In genomic region chr15:96337354-96337990, GRCh38 we compare ENCODE assay signal across 10 cellular contexts. TPM values are rescaled to one million over a fixed set of nuclear protein-coding genes. Genes with fewer than 3 reads are reported as not detected.
DNase-seq lines count a peak whose midpoint lies in the region; TF ChIP-seq lines count a peak whose summit lies in the region.
"Had no signal": no experiment of that assay in that cellular context is flagged by ENCODE, and none has a peak within 500 bp of the region (broad histone marks: within the 10 kb centered on the region; RNA-seq: fewer than 3 reads in every experiment).

No MANE protein-coding gene starts in this region.

- no peaks in the 10 kb centered on the region for H3K79me2 ChIP-seq in OCI-LY7 (ENCODE audit: insufficient read depth, low read depth, low read length)

- H3K36me3 ChIP-seq in HUES48 (ENCODE audit: control insufficient read depth, insufficient read depth, low read length) (no peaks in the 10 kb centered on the region), liver (ENCODE audit: control insufficient read depth in 4 of 4, insufficient read depth in 3 of 4, low read depth in 1 of 4, low read length in 3 of 4) (peaks cover 0 to 5% (median 0%) of the 10 kb centered on the region in 4 donors), subcutaneous abdominal adipose tissue (ENCODE audit: control insufficient read depth in 5 of 5, insufficient read depth in 5 of 5, low read length in 5 of 5) (peaks cover 0 to 21% (median 7%) of the 10 kb centered on the region in 5 donors), OCI-LY7 (ENCODE audit: insufficient read depth, low read length) (no peaks in the 10 kb centered on the region)

- intact Hi-C loops in MCF 10A (cut with micrococcal nuclease), result no loop called here
- intact Hi-C loops in OCI-LY7 (cut with micrococcal nuclease; ENCODE audit: unreplicated experiment), result no loop called here

- peak; percentile 59 for DNase-seq in MCF 10A (ENCODE audit: unreplicated experiment)
- DNase-seq in activated CD8-positive, alpha-beta memory T cell treated with anti-CD3 and anti-CD28 coated beads, Interleukin-2, amount 50 U/mL, for 48 hours, result no peak
- no peak for DNase-seq in amniotic stem cell (lab: John Stamatoyannopoulos, UW)
- DNase-seq in OCI-LY7 (ENCODE audit: low spot score), result no peak
- no peak for DNase-seq in amygdala (lab: John Stamatoyannopoulos, UW)
- DNase-seq: activated gamma-delta T cell treated with Interleukin-2 at 50 U/mL for 16 hours, MM.1S had no signal

- H3K9me2 ChIP-seq in OCI-LY7 (ENCODE audit: insufficient read depth, low read length), result no peaks in the 10 kb centered on the region

- no peak for TF ChIP-seq CTCF in MCF 10A (IDR thresholded peaks at IDR 0.05; ENCODE audit: unreplicated experiment)
- no peak for TF ChIP-seq CTCF in liver (IDR thresholded peaks at IDR 0.05; ENCODE audit: low read depth, low read length, missing input control)
- no peak for TF ChIP-seq CTCF in OCI-LY7 (conservative IDR thresholded peaks at IDR 0.05; ENCODE audit: low read length)

- WGBS in liver, result 2% methylated on average over 14 of the region's 14 CpGs

- CTCF ChIA-PET in MCF 10A (lab: Yijun Ruan, JAX) (interaction anchor here (0.6 to 3.3 kb wide), 7 partner anchors 10 to 1666 kb away, joined by 3 to 21 read pairs (median 6); no protein-coding TSS in a partner anchor), OCI-LY7 (lab: Charles Lee; ENCODE audit: unreplicated experiment) (no interaction called here)

- H3K9me3 ChIP-seq in HUES48 (ENCODE audit: control insufficient read depth, insufficient read depth, low read length), result no peaks in the 10 kb centered on the region
- H3K9me3 ChIP-seq in liver (ENCODE audit: control insufficient read depth in 4 of 4, low read length in 3 of 4), result no peaks in the 10 kb centered on the region
- no peaks in the 10 kb centered on the region for H3K9me3 ChIP-seq in subcutaneous abdominal adipose tissue (ENCODE audit: control insufficient read depth in 5 of 5, low read length in 5 of 5)
- no peaks in the 10 kb centered on the region for H3K9me3 ChIP-seq in OCI-LY7 (ENCODE audit: low read length)

- H3K4me1 ChIP-seq in HUES48 (ENCODE audit: control insufficient read depth, insufficient read depth, low read length) (peaks cover 75% of the 10 kb centered on the region), liver (ENCODE audit: control insufficient read depth in 4 of 4, insufficient read depth in 4 of 4, low read length in 3 of 4) (peaks cover 5 to 36% (median 28%) of the 10 kb centered on the region in 4 donors), subcutaneous abdominal adipose tissue (ENCODE audit: control insufficient read depth in 5 of 5, insufficient read depth in 5 of 5, low read length in 5 of 5) (peaks cover 10 to 74% (median 64%) of the 10 kb centered on the region in 5 donors), OCI-LY7 (ENCODE audit: insufficient read depth, low read length, poor library complexity, severe bottlenecking) (no peaks in the 10 kb centered on the region)

- POLR2A ChIA-PET in MCF 10A (lab: Yijun Ruan, JAX), result interaction anchor here (0.6 to 9.0 kb wide), 7 partner anchors 8 to 1663 kb away, joined by 3 to 156 read pairs (median 4); partner anchors contain the start of gene NR2F2
- POLR2A ChIA-PET in OCI-LY7 (lab: Charles Lee), result no interaction called here

- TF ChIP-seq RAD21 in liver (IDR thresholded peaks at IDR 0.05), result no peak

- H4K20me1 ChIP-seq in OCI-LY7 (ENCODE audit: insufficient read depth, low read length), result no peaks in the 10 kb centered on the region

- H3K27ac ChIP-seq in HUES48 (ENCODE audit: low read depth, low read length) (no peak overlapping the region), liver (ENCODE audit: low read depth in 1 of 2, low read length in 2 of 2) (peak overlapping the region; percentile 90 to 94), subcutaneous abdominal adipose tissue (ENCODE audit: low read depth, low read length) (peak overlapping the region; percentile 90), OCI-LY7 (ENCODE audit: low read depth, low read length, poor library complexity, severe bottlenecking) (no peak overlapping the region)

- H3K9ac ChIP-seq in HUES48 (ENCODE audit: low read depth, low read length), result no peak overlapping the region
- peak overlapping the region; percentile 43 to 91 for H3K9ac ChIP-seq in liver (ENCODE audit: low read depth in 1 of 2, low read length in 2 of 2)
- H3K9ac ChIP-seq in subcutaneous abdominal adipose tissue (ENCODE audit: low read length in 5 of 5), result peak overlapping the region; percentile 53 to 81 (median 69)

- H3K4me3 Mint-ChIP-seq in MCF 10A (ENCODE audit: unreplicated experiment), result peak overlapping the region; percentile 84

- H3K27me3 Mint-ChIP-seq in MCF 10A (ENCODE audit: insufficient read depth, unreplicated experiment), result no peaks in the 10 kb centered on the region

- H3K4me1 Mint-ChIP-seq in MCF 10A (ENCODE audit: insufficient read depth, unreplicated experiment), result peaks cover 30% of the 10 kb centered on the region

- H3K36me3 Mint-ChIP-seq in MCF 10A (ENCODE audit: insufficient read depth, unreplicated experiment), result peaks cover 19% of the 10 kb centered on the region

- no peak overlapping the region for H2AFZ ChIP-seq in OCI-LY7 (ENCODE audit: low read length)

- no peaks in the 10 kb centered on the region for H3K9me3 Mint-ChIP-seq in MCF 10A (ENCODE audit: unreplicated experiment)

- H3K4me2 ChIP-seq in OCI-LY7 (ENCODE audit: low read length), result no peak overlapping the region

- BruUV-seq in MCF 10A (replicated peaks; lab: Mats Ljungman, UMichigan) (no TSS peak), OCI-LY7 (replicated peaks; lab: Mats Ljungman, UMichigan) (no TSS peak)

- H3K27me3 ChIP-seq in HUES48 (ENCODE audit: control insufficient read depth, insufficient read depth, low read length), result peaks cover 97% of the 10 kb centered on the region
- H3K27me3 ChIP-seq in liver (ENCODE audit: control insufficient read depth in 4 of 4, insufficient read depth in 4 of 4, low read length in 3 of 4), result no peaks in the 10 kb centered on the region
- peaks cover 0 to 4% (median 0%) of the 10 kb centered on the region in 5 donors for H3K27me3 ChIP-seq in subcutaneous abdominal adipose tissue (ENCODE audit: control insufficient read depth in 5 of 5, insufficient read depth in 4 of 5, low read length in 5 of 5)

- H3K27ac Mint-ChIP-seq in MCF 10A (ENCODE audit: low read depth, unreplicated experiment), result peak overlapping the region; percentile 98

- H3K4me3 ChIP-seq in HUES48 (ENCODE audit: low read depth, low read length) (peak overlapping the region; percentile 35; the same call in 1 of the 2 replicates), liver (ENCODE audit: low read depth in 1 of 3, low read length in 3 of 3) (peak overlapping the region in 2 of 3 donors; percentile 74 to 92), subcutaneous abdominal adipose tissue (ENCODE audit: low read depth in 1 of 5, low read length in 5 of 5) (peak overlapping the region; percentile 69 to 96 (median 92)), OCI-LY7 (ENCODE audit: low read depth, low read length, poor library complexity, severe bottlenecking) (no peak overlapping the region)

TF ChIP-seq in liver, 16 proteins besides CTCF, POLR2A, EP300 and RAD21:
- TF ChIP-seq SP1 (IDR thresholded peaks at IDR 0.05) (no peak), EGR1 (IDR thresholded peaks at IDR 0.05; ENCODE audit: low read depth in 2 of 2) (no peak), FOXA1 (IDR thresholded peaks at IDR 0.05) (no peak), NR2F2 (IDR thresholded peaks at IDR 0.05) (no peak), REST (IDR thresholded peaks at IDR 0.05) (no peak), RXRA (IDR thresholded peaks at IDR 0.05) (no peak), YY1 (IDR thresholded peaks at IDR 0.05) (no peak), MAX (IDR thresholded peaks at IDR 0.05) (no peak), HNF4A (conservative IDR thresholded peaks at IDR 0.05) (no peak)
TF ChIP-seq in liver: peak in this region for 0.

RNA-seq across cellular contexts. Expression of gene NR2F2, which starts 7.0 kb away (rescaled TPM):
- 9.6 and 10.9 TPM in 2 replicates for total RNA-seq in MCF 10A (2022)
- total RNA-seq in liver, result 1 to 10 TPM; 5.9 to 6.4 TPM
- 10 to 100 TPM; 12.0 to 22.4 TPM for polyA plus RNA-seq in liver
- not detected in 2 replicates for total RNA-seq in OCI-LY7 (2014; rRNA removed; shearing (Covaris generic))
- total RNA-seq in OCI-LY7 (2022), result not detected in 2 replicates

Comparison
In these comparisons a context has a peak if more than half of its experiments do, and no peak if none do; other contexts are left out.
1. H3K27ac ChIP-seq: peak in liver (2 of 2) and subcutaneous abdominal adipose tissue (single experiment); none in HUES48 (single experiment) and OCI-LY7 (single experiment).
2. RNA of gene NR2F2, which starts 7.0 kb away (total RNA-seq): 9.6 to 10.9 TPM in MCF 10A and 5.9 to 6.4 TPM in liver; not detected in OCI-LY7; every median in the first group is over 4 times any median in the second.